ENCODE assay signal across 17 cellular contexts in genomic region chr6:33174784-33175183, GRCh38. TPM values are rescaled to one million over a fixed set of nuclear protein-coding genes. Genes with fewer than 3 reads are reported as not detected.
DNase-seq lines count a peak whose midpoint lies in the region; ATAC-seq and TF ChIP-seq lines count a peak whose summit lies in the region.
"Had no signal": no experiment of that assay in that cellular context is flagged by ENCODE, and none has a peak within 500 bp of the region (broad histone marks: within the 10 kb centered on the region; RNA-seq: fewer than 3 reads in every experiment).

No MANE protein-coding gene starts in this region.

- H3K27ac ChIP-seq in spleen, result no peak overlapping the region
- H3K27ac ChIP-seq: 22Rv1, A549, HL-60 had no signal

- H3K36me3 Mint-ChIP-seq in natural killer cell treated with Interleukin-12 subunit alpha and Interleukin-12 subunit beta and Interleukin-15 and Interleukin-18, amount 100 ng/mL, for 72 hours, result no peaks in the 10 kb centered on the region
- H3K36me3 Mint-ChIP-seq in natural killer cell, result no peaks in the 10 kb centered on the region
- H3K36me3 Mint-ChIP-seq in chondrocyte (ENCODE audit: low read depth), result no peaks in the 10 kb centered on the region
- H3K36me3 Mint-ChIP-seq: CD8-positive, alpha-beta T cell had no signal

- TF ChIP-seq POLR2A in spleen (IDR thresholded peaks at IDR 0.05), result no peak

- no peak overlapping the region for H3K4me3 ChIP-seq in spleen
- H3K4me3 ChIP-seq: A549 had no signal

- H3K4me1 ChIP-seq in spleen, result no peaks in the 10 kb centered on the region
- H3K4me1 ChIP-seq: A549 had no signal

- H3K4me3 Mint-ChIP-seq in natural killer cell treated with Interleukin-12 subunit alpha and Interleukin-12 subunit beta and Interleukin-15 and Interleukin-18, amount 100 ng/mL, for 72 hours, result no peak overlapping the region
- no peak overlapping the region for H3K4me3 Mint-ChIP-seq in natural killer cell
- no peak overlapping the region for H3K4me3 Mint-ChIP-seq in chondrocyte (ENCODE audit: unreplicated experiment)
- H3K4me3 Mint-ChIP-seq: CD8-positive, alpha-beta T cell had no signal

- H3K27me3 Mint-ChIP-seq in natural killer cell treated with Interleukin-12 subunit alpha and Interleukin-12 subunit beta and Interleukin-15 and Interleukin-18, amount 100 ng/mL, for 72 hours, result peaks cover 7 to 10% of the 10 kb centered on the region in 2 donors
- H3K27me3 Mint-ChIP-seq in natural killer cell (ENCODE audit: low read depth in 2 of 2) (peaks cover 7 to 19% of the 10 kb centered on the region in 2 donors), chondrocyte (ENCODE audit: low read depth) (no peaks in the 10 kb centered on the region)

- DNase-seq in natural killer cell treated with Interleukin-12 subunit alpha and Interleukin-12 subunit beta and Interleukin-15 and Interleukin-18, amount 100 ng/mL, for 72 hours (ENCODE audit: low spot score), result peak; percentile 55
- no peak for DNase-seq in natural killer cell
- DNase-seq in chondrocyte (ENCODE audit: low spot score), result peak; percentile 62
- peak; percentile 66 for DNase-seq in spleen
- no peak for DNase-seq in posterior vena cava (ENCODE audit: low spot score)
- DNase-seq in KG1 (lab: John Stamatoyannopoulos, UW), result no peak
- DNase-seq: AML-193; Calu3; CD8-positive, alpha-beta T cell; DMS79 treated with DMSO at 0.1 percent for 48 hours; GF-D8; GOT3; H9 had no signal

- intact Hi-C loops in natural killer cell (cut with micrococcal nuclease), result no loop called here
- intact Hi-C loops in spleen (cut with DNase I; ENCODE audit: low total_unique reads), result no loop called here
- intact Hi-C loops in posterior vena cava (cut with DNase I), result no loop called here

- ATAC-seq in natural killer cell treated with Interleukin-12 subunit alpha and Interleukin-12 subunit beta and Interleukin-15 and Interleukin-18, amount 100 ng/mL, for 72 hours, result no peak
- ATAC-seq in natural killer cell, result no peak
- ATAC-seq in HG03460 (IDR thresholded peaks at IDR 0.05; ENCODE audit: unreplicated experiment), result no peak
- ATAC-seq: CD8-positive, alpha-beta T cell had no signal

- H3K9me3 Mint-ChIP-seq in natural killer cell treated with Interleukin-12 subunit alpha and Interleukin-12 subunit beta and Interleukin-15 and Interleukin-18, amount 100 ng/mL, for 72 hours, result no peaks in the 10 kb centered on the region
- H3K9me3 Mint-ChIP-seq in natural killer cell (no peaks in the 10 kb centered on the region), chondrocyte (ENCODE audit: low read depth) (no peaks in the 10 kb centered on the region)
- H3K9me3 Mint-ChIP-seq: CD8-positive, alpha-beta T cell; H9 had no signal

- 89 to 100% (median 93%) methylated on average over 4 of the region's 4 CpGs for WGBS in spleen, 5 donors

- H3K27ac Mint-ChIP-seq in natural killer cell treated with Interleukin-12 subunit alpha and Interleukin-12 subunit beta and Interleukin-15 and Interleukin-18, amount 100 ng/mL, for 72 hours, result peak overlapping the region in 1 of 2 donors; percentile 57
- H3K27ac Mint-ChIP-seq in natural killer cell, result no peak overlapping the region
- no peak overlapping the region for H3K27ac Mint-ChIP-seq in chondrocyte (ENCODE audit: unreplicated experiment)
- H3K27ac Mint-ChIP-seq: CD8-positive, alpha-beta T cell; H9 had no signal

- H3K4me1 Mint-ChIP-seq in natural killer cell treated with Interleukin-12 subunit alpha and Interleukin-12 subunit beta and Interleukin-15 and Interleukin-18, amount 100 ng/mL, for 72 hours (ENCODE audit: low read depth in 2 of 2), result no peaks in the 10 kb centered on the region
- H3K4me1 Mint-ChIP-seq in natural killer cell, result no peaks in the 10 kb centered on the region
- peaks cover 10% of the 10 kb centered on the region for H3K4me1 Mint-ChIP-seq in chondrocyte (ENCODE audit: low read depth)

- no peaks in the 10 kb centered on the region for H3K36me3 ChIP-seq in spleen

- no peak for TF ChIP-seq CTCF in natural killer cell (IDR thresholded peaks at IDR 0.05)
- TF ChIP-seq CTCF in chondrocyte (IDR thresholded peaks at IDR 0.05), result no peak
- no peak for TF ChIP-seq CTCF in spleen (IDR thresholded peaks at IDR 0.05 in 8 of 11, conservative IDR thresholded peaks at IDR 0.05 in 3 of 11)

- H3K9me3 ChIP-seq in spleen, result no peaks in the 10 kb centered on the region
- H3K9me3 ChIP-seq: A549 had no signal

- peaks cover 0 to 6% (median 0%) of the 10 kb centered on the region in 7 donors for H3K27me3 ChIP-seq in spleen (replicated peaks in 1 of 7)

RNA-seq across cellular contexts. Expression of gene COL11A2, which starts 17.5 kb away (rescaled TPM):
- 1 to 10 TPM; 1.1 to 1.3 TPM for total RNA-seq in natural killer cell treated with Interleukin-12 subunit alpha and Interleukin-12 subunit beta and Interleukin-15 and Interleukin-18, amount 100 ng/mL, for 72 hours
- total RNA-seq in natural killer cell (1 to 10 TPM in 1 of 3 donors, under 1 TPM in 2; 0.93 to 2.0 (median 0.94) TPM), chondrocyte (2.8 to 10.0 TPM (median 10.0 TPM) in 3 replicates), spleen (1 to 10 TPM in 6 of 7 donors, under 1 TPM in 1; 0.79 to 2.4 (median 1.3) TPM), posterior vena cava (1 to 10 TPM in 1 of 2 donors, under 1 TPM in 1; 0.43 to 1.0 TPM)
- 1 to 10 TPM in 2 of 3 donors, under 1 TPM in 1; 0.68 to 2.2 (median 1.8) TPM for polyA plus RNA-seq in spleen

RNA-seq across cellular contexts. Expression of gene RXRB, which starts 25.7 kb away (rescaled TPM):
- 10 to 100 TPM; 43.9 to 50.4 TPM for total RNA-seq in natural killer cell treated with Interleukin-12 subunit alpha and Interleukin-12 subunit beta and Interleukin-15 and Interleukin-18, amount 100 ng/mL, for 72 hours
- 10 to 100 TPM; 72.3 to 96.4 (median 73.9) TPM for total RNA-seq in natural killer cell
- 45.1 to 51.5 TPM (median 46.5 TPM) in 3 replicates for total RNA-seq in chondrocyte
- 10 to 100 TPM; 30.9 to 66.8 (median 54.2) TPM for total RNA-seq in spleen
- polyA plus RNA-seq in spleen, result 10 to 100 TPM; 29.1 to 72.4 (median 53.0) TPM
- 10 to 100 TPM; 31.3 to 31.7 TPM for total RNA-seq in posterior vena cava

RNA-seq across cellular contexts. Expression of gene SLC39A7, which starts 25.9 kb away (rescaled TPM):
- total RNA-seq in natural killer cell treated with Interleukin-12 subunit alpha and Interleukin-12 subunit beta and Interleukin-15 and Interleukin-18, amount 100 ng/mL, for 72 hours, result 100 to 1,000 TPM in 1 of 2 donors, 10 to 100 TPM in 1; 91.5 to 102 TPM
- 10 to 100 TPM; 38.9 to 45.7 (median 45.6) TPM for total RNA-seq in natural killer cell
- 222 to 238 TPM (median 225 TPM) in 3 replicates for total RNA-seq in chondrocyte
- total RNA-seq in spleen, result 10 to 100 TPM; 42.8 to 58.7 (median 48.8) TPM
- polyA plus RNA-seq in spleen, result 10 to 100 TPM; 28.8 to 42.3 (median 33.8) TPM
- 10 to 100 TPM; 79.4 to 86.2 TPM for total RNA-seq in posterior vena cava

RNA-seq across cellular contexts. Expression of gene HSD17B8, which starts 29.7 kb away (rescaled TPM):
- total RNA-seq in natural killer cell treated with Interleukin-12 subunit alpha and Interleukin-12 subunit beta and Interleukin-15 and Interleukin-18, amount 100 ng/mL, for 72 hours, result 1 to 10 TPM; 3.3 to 6.2 TPM
- total RNA-seq in natural killer cell (1 to 10 TPM; 5.4 to 7.7 (median 6.8) TPM), chondrocyte (0.60 to 2.8 TPM (median 1.1 TPM) in 3 replicates), spleen (10 to 100 TPM in 5 of 7 donors, 1 to 10 TPM in 2; 8.7 to 20.1 (median 14.9) TPM), posterior vena cava (1 to 10 TPM; 2.8 to 4.0 TPM)
- polyA plus RNA-seq in spleen, result 10 to 100 TPM; 15.8 to 24.1 (median 16.5) TPM

RNA-seq across cellular contexts. Expression of gene RING1, which starts 33.5 kb away (rescaled TPM):
- 10 to 100 TPM; 31.1 to 35.5 TPM for total RNA-seq in natural killer cell treated with Interleukin-12 subunit alpha and Interleukin-12 subunit beta and Interleukin-15 and Interleukin-18, amount 100 ng/mL, for 72 hours
- total RNA-seq in natural killer cell (10 to 100 TPM; 34.5 to 40.3 (median 36.5) TPM), chondrocyte (42.8 to 49.7 TPM (median 44.5 TPM) in 3 replicates), spleen (10 to 100 TPM; 13.4 to 37.8 (median 29.6) TPM), posterior vena cava (10 to 100 TPM; 29.8 to 32.2 TPM)
- 10 to 100 TPM; 29.2 to 42.3 (median 32.5) TPM for polyA plus RNA-seq in spleen

Comparison
In these comparisons a context has a peak if more than half of its experiments do, and no peak if none do; other contexts are left out.
1. DNase-seq: peak in natural killer cell treated with Interleukin-12 subunit alpha and Interleukin-12 subunit beta and Interleukin-15 and Interleukin-18, amount 100 ng/mL, for 72 hours (single experiment), chondrocyte (single experiment) and spleen (single experiment); none in natural killer cell (single experiment), posterior vena cava (single experiment) and KG1 (single experiment).